Comparison of ENCODE assay signal across 8 cellular contexts in the genomic region with DNA sequence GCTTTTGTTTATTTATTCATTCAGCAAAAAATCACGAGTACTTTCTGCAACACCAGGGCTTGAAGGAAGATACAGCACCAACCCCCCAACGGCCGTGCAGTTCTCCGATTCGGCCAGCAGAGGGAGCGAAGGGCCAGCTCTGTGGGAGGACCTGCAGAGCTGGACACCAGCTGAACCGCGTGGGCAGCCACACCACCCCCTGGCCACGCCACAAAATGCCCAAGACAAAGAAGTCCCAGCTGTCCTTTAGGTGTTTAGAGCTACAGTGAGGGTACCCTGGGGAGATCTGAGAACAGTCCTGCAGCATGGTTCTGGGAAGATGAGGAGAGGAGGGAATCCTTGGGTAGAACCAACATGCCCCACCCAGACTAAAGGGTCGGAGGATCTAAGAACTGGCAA.
A peak's percentile ranks its signal among the peaks of the same experiment; 100 is the strongest.
DNase-seq lines count a peak whose midpoint lies in the region; ATAC-seq, FAIRE-seq and TF ChIP-seq lines count a peak whose summit lies in the region.

No MANE protein-coding gene starts in this region.

- no peak overlapping the region for H3K27ac ChIP-seq in substantia nigra (ENCODE audit: low read depth, low read length, poor library complexity, severe bottlenecking)

- H3K4me3 Mint-ChIP-seq in activated T-helper 17 cell treated with anti-CD3 and anti-CD28 coated beads, Interleukin-2, amount 50 U/mL, for 72 hours: no peak overlapping the region

- peaks cover 13% of the 10 kb centered on the region for H3K4me1 Mint-ChIP-seq in activated T-helper 17 cell treated with anti-CD3 and anti-CD28 coated beads, Interleukin-2, amount 50 U/mL, for 72 hours

- H3K4me3 ChIP-seq in fibroblast of pulmonary artery (replicated peaks; ENCODE audit: low read depth, low read length): no peak overlapping the region

- DNase-seq in Ammon's horn (ENCODE audit: low spot score) (peak; percentile 83), HPDE6-E6E7 (ENCODE audit: extremely low spot score) (peak; percentile 71), RCC 7860 (ENCODE audit: low spot score) (peak; percentile 62), fibroblast of pulmonary artery (ENCODE audit: low read depth) (peak; percentile 82), non-pigmented ciliary epithelial cell (ENCODE audit: low read depth) (peak; percentile 23), substantia nigra (lab: John Stamatoyannopoulos, UW) (peak in 48 of 49 donors; percentile 6 to 87 (median 66))

- no peaks in the 10 kb centered on the region for H3K36me3 Mint-ChIP-seq in activated T-helper 17 cell treated with anti-CD3 and anti-CD28 coated beads, Interleukin-2, amount 50 U/mL, for 72 hours (ENCODE audit: low read depth)

- TF ChIP-seq CTCF in fibroblast of pulmonary artery (IDR thresholded peaks at IDR 0.05; ENCODE audit: low read length, missing control alignments): peak; percentile 96

- no peak for FAIRE-seq in RCC 7860 (lab: Jason Lieb, UNC)

- peak overlapping the region; percentile 32 for H3K27ac Mint-ChIP-seq in activated T-helper 17 cell treated with anti-CD3 and anti-CD28 coated beads, Interleukin-2, amount 50 U/mL, for 72 hours

- peak; percentile 64 for ATAC-seq in GM19043 (IDR thresholded peaks at IDR 0.05; ENCODE audit: low read depth, unreplicated experiment)
- ATAC-seq in activated T-helper 17 cell treated with anti-CD3 and anti-CD28 coated beads, Interleukin-2, amount 50 U/mL, for 72 hours (replicated peaks): peak; percentile 48

- H3K9me3 Mint-ChIP-seq in activated T-helper 17 cell treated with anti-CD3 and anti-CD28 coated beads, Interleukin-2, amount 50 U/mL, for 72 hours: no peaks in the 10 kb centered on the region

- no peaks in the 10 kb centered on the region for H3K27me3 Mint-ChIP-seq in activated T-helper 17 cell treated with anti-CD3 and anti-CD28 coated beads, Interleukin-2, amount 50 U/mL, for 72 hours

Comparison
In these comparisons a context has a peak if more than half of its experiments do, and no peak if none do; other contexts are left out.
1. DNase-seq: peak in every context shown above with its lines; median percentile 83 in Ammon's horn; 82 in fibroblast of pulmonary artery; 71 in HPDE6-E6E7; 66 in substantia nigra; 62 in RCC 7860; 23 in non-pigmented ciliary epithelial cell.